Comparison of ENCODE assay signal across 8 cellular contexts in the genomic region with DNA sequence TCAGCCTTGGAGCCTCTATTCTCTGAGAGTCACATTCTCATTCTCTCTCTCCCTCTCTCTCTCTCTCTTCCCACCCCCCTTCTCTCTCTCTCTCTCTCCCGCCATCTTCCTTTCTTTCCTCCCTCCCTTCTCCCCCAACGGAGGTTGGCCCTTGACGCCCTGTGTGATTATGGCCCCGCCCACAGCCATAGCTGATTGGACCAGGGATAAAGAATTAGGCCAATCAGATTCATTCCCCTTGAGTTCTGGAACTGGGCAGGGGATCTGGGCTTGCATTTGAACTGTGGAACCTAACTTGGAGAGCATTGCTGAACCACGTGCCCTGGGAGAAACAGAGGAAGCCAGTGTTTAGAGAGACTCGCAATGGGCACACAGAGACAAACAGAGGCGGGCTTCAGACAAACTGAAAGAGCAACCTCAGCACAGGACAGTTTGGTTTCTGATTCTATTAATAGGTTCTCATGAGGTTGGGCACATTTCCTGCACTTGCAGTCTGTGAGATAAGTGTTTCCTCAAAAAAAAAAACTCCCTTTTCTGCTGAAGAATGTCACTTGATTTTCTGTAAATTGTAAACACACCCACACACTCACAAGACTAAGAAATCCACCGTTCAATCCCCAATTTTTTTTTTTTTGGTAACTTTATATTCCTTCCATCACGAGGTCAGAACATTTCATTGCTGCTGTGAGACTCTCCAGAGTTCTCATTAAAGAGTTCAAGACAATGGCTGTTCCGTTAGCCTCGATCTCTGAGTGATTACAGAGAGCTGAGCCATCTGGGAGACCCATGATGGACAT.
A peak's percentile ranks its signal among the peaks of the same experiment; 100 is the strongest.
DNase-seq lines count a peak whose midpoint lies in the region; ATAC-seq and FAIRE-seq lines count a peak whose summit lies in the region.

No MANE protein-coding gene starts in this region.

- DNase-seq in GM19239 (ENCODE audit: insufficient read length, low spot score) (peak; percentile 65), T-helper 1 cell (peak; percentile 59 to 94 (median 69)), iPS DF 4.7 (ENCODE audit: extremely low read depth, low spot score) (peak; percentile 28), LoVo (ENCODE audit: low spot score) (no peak)
- DNase-seq in stimulated activated CD4-positive, alpha-beta T cell treated with anti-CD3 and anti-CD28 coated beads, Interleukin-1b, Interleukin-23, amount 100 ng/mL, for 4 hours (ENCODE audit: low read depth in 2 of 2): peak; percentile 74 to 76

- peak overlapping the region; percentile 33; the same call in 1 of the 2 replicates for H3K4me3 ChIP-seq in BLaER1

- FAIRE-seq in GM19239 (lab: Jason Lieb, UNC): peak; percentile 97

- peak overlapping the region; percentile 73 for H3K4me2 ChIP-seq in BLaER1

- H3K36me3 ChIP-seq in BLaER1: no peaks in the 10 kb centered on the region

- H3K9ac ChIP-seq in BLaER1: peak overlapping the region; percentile 68

- H3K27ac ChIP-seq in BLaER1 (peak overlapping the region; percentile 85), angular gyrus (ENCODE audit: low read depth, low read length) (peak overlapping the region; percentile 99)

- H3K4me1 ChIP-seq in BLaER1: peaks cover 92% of the 10 kb centered on the region

- peak; percentile 82 for ATAC-seq in HG03354 (IDR thresholded peaks at IDR 0.05; ENCODE audit: poor library complexity, severe bottlenecking, unreplicated experiment)

- H4K20me1 ChIP-seq in BLaER1: no peaks in the 10 kb centered on the region

- no peaks in the 10 kb centered on the region for H3K9me3 ChIP-seq in BLaER1

- no peaks in the 10 kb centered on the region for H3K27me3 ChIP-seq in BLaER1
